ENCODE assay signal across 1 cellular context in genomic region chr12:10672231-10672868, GRCh38.
TF ChIP-seq lines count a peak whose summit lies in the region.

No MANE protein-coding gene starts in this region.

TF ChIP-seq in SK-N-SH, 30 proteins besides CTCF, POLR2A, EP300 and RAD21 (continued from another document):
- no peak for TF ChIP-seq SMC3 (IDR thresholded peaks at IDR 0.05; ENCODE audit: low read depth, low read length)
- no peak for TF ChIP-seq TCF12 (IDR thresholded peaks at IDR 0.05)
- TF ChIP-seq FOSL2 (IDR thresholded peaks at IDR 0.05; ENCODE audit: borderline replicate concordance, low read depth) = no peak
- no peak for TF ChIP-seq PBX3 (IDR thresholded peaks at IDR 0.05)
- TF ChIP-seq EZH2phosphoT487 (IDR thresholded peaks at IDR 0.05; ENCODE audit: borderline replicate concordance, low read depth) = no peak
- TF ChIP-seq GATA2 (CRISPR knock-in tag; IDR thresholded peaks at IDR 0.05) = no peak
- TF ChIP-seq REST (IDR thresholded peaks at IDR 0.05; ENCODE audit: low read depth, low read length) = no peak
- no peak for TF ChIP-seq ELF1 (IDR thresholded peaks at IDR 0.05)
- no peak for TF ChIP-seq TAF1 (IDR thresholded peaks at IDR 0.05; ENCODE audit: borderline replicate concordance, low read depth, low read length)
- TF ChIP-seq MXI1 (IDR thresholded peaks at IDR 0.05; ENCODE audit: low read depth, low read length) = no peak
- TF ChIP-seq FOXJ3 (CRISPR knock-in tag; IDR thresholded peaks at IDR 0.05) = no peak
- no peak for TF ChIP-seq TEAD4 (IDR thresholded peaks at IDR 0.05; ENCODE audit: borderline replicate concordance, insufficient read depth)
- no peak for TF ChIP-seq MEF2A (IDR thresholded peaks at IDR 0.05; ENCODE audit: borderline replicate concordance, low read depth)
